28 cellular contexts compared by ENCODE assay signal in genomic region chr19:32910874-32911273, GRCh38. TPM values are rescaled to one million over a fixed set of nuclear protein-coding genes. Genes with fewer than 3 reads are reported as not detected.
"Had no signal": no experiment of that assay in that cellular context is flagged by ENCODE, and none has a peak within 500 bp of the region (broad histone marks: within the 10 kb centered on the region; RNA-seq: fewer than 3 reads in every experiment).

No MANE protein-coding gene starts in this region.

- H2AFZ ChIP-seq: neural progenitor cell had no signal

- DNase-seq: hypothalamus; immature natural killer cell; kidney; left colon; left lung; lower lobe of right lung; mammary epithelial cell; mesendoderm; naive B cell; natural killer cell; nephron progenitor cell; ovary; retina; right cardiac atrium; sigmoid colon; small intestine; spleen; stimulated activated CD4-positive, alpha-beta T cell treated with anti-CD3 and anti-CD28 coated beads, Interleukin-4, amount 100 ng/mL, for 24 hours; stimulated activated naive CD4-positive, alpha-beta T cell; tibial artery; uterus had no signal

- H3K4me3 ChIP-seq: left lung, lower lobe of right lung, neural progenitor cell, ovary, sigmoid colon, spleen, suprapubic skin, thoracic aorta, tibial artery, uterus had no signal

- H3K4me2 ChIP-seq: neural progenitor cell had no signal

- H3K9ac ChIP-seq: neural progenitor cell had no signal

- H3K4me1 ChIP-seq: lower lobe of right lung, neural progenitor cell, sigmoid colon, spleen, suprapubic skin, tibial artery, uterus had no signal

- H3K27ac ChIP-seq: left lung, lower lobe of right lung, neural progenitor cell, neutrophil, ovary, sigmoid colon, spleen, suprapubic skin, thoracic aorta, tibial artery, uterus had no signal

- H3K36me3 ChIP-seq: neural progenitor cell, neutrophil, ovary, uterus had no signal

- H3K9me3 ChIP-seq: left lung, neutrophil, ovary, sigmoid colon, suprapubic skin had no signal

- FAIRE-seq: islet of Langerhans, kidney had no signal

- H3K27me3 ChIP-seq: left lung, neural progenitor cell, neutrophil, ovary, sigmoid colon, spleen, suprapubic skin, tibial artery, uterus had no signal

- ATAC-seq: left colon; left lung; lower lobe of right lung; natural killer cell; right cardiac atrium; stimulated activated effector memory CD8-positive, alpha-beta T cell treated with anti-CD3 and anti-CD28 coated beads, Interleukin-12 subunit alpha, Interleukin-12 subunit beta, amount 100 ng/mL, for 72 hours had no signal

RNA-seq across cellular contexts. Expression of gene SLC7A9, which starts 41.3 kb away (rescaled TPM):
- total RNA-seq: mononuclear cell had no signal
- polyA plus RNA-seq: immature natural killer cell had no signal
